9 cellular contexts compared by ENCODE assay signal in genomic region chr4:117447925-117448324, GRCh38.
DNase-seq lines count a peak whose midpoint lies in the region; ATAC-seq, FAIRE-seq and TF ChIP-seq lines count a peak whose summit lies in the region.
"Had no signal": no experiment of that assay in that cellular context is flagged by ENCODE, and none has a peak within 500 bp of the region (broad histone marks: within the 10 kb centered on the region; RNA-seq: fewer than 3 reads in every experiment).

No MANE protein-coding gene starts in this region.

- ATAC-seq in HG03460 (IDR thresholded peaks at IDR 0.05; ENCODE audit: unreplicated experiment), result no peak
- ATAC-seq in GM19035 (IDR thresholded peaks at IDR 0.05; ENCODE audit: unreplicated experiment), result no peak

- no peak for FAIRE-seq in HTR-8/SVneo (lab: Jason Lieb, UNC)

- in situ Hi-C loops in SK-MEL-5 (cut with HindIII; ENCODE audit: low pct_unique_long_range_greater_than_20kb, low sequenced_read_pairs), result no loop called here

- peaks cover 3% of the 10 kb centered on the region; the same call in 1 of the 2 replicates for H3K36me3 ChIP-seq in iPS DF 6.9 (ENCODE audit: control insufficient read depth, insufficient read depth, low read length)

- H3K4me3 ChIP-seq in iPS DF 6.9 (ENCODE audit: low read length), result no peak overlapping the region

- no peaks in the 10 kb centered on the region for H3K4me1 ChIP-seq in iPS DF 6.9 (ENCODE audit: control insufficient read depth, insufficient read depth, low read length)

- no CpG with 5 or more reads among the region's 2 CpGs for WGBS in iPS DF 6.9 (ENCODE audit: insufficient coverage, insufficient read length)

- DNase-seq in EL (peak; percentile 1), GM20000 (ENCODE audit: low spot score) (no peak), SK-MEL-5 (ENCODE audit: low read depth, low spot score) (peak; percentile 36), iPS DF 6.9 (ENCODE audit: low read depth, low spot score) (peak; percentile 31), HTR-8/SVneo (ENCODE audit: insufficient read length, low spot score) (no peak), NCI-H2029 treated with DMSO at 0.1 percent for 48 hours (lab: John Stamatoyannopoulos, UW) (no peak)
- DNase-seq: mesenchymal stem cell had no signal

- H3K27ac ChIP-seq in iPS DF 6.9 (ENCODE audit: low read length), result no peak overlapping the region

- H3K27me3 ChIP-seq in iPS DF 6.9 (ENCODE audit: control insufficient read depth, insufficient read depth, low read length), result no peaks in the 10 kb centered on the region

- peak; percentile 30 for TF ChIP-seq CTCF in GM20000 (IDR thresholded peaks at IDR 0.05; ENCODE audit: extremely low read depth, missing control alignments)

- no peaks in the 10 kb centered on the region for H3K9me3 ChIP-seq in iPS DF 6.9 (ENCODE audit: control insufficient read depth, insufficient read depth, low read length)

Comparison
In these comparisons a context has a peak if more than half of its experiments do, and no peak if none do; other contexts are left out.
1. DNase-seq: peak in EL (single experiment), SK-MEL-5 (single experiment) and iPS DF 6.9 (single experiment); none in GM20000 (single experiment), HTR-8/SVneo (single experiment) and NCI-H2029 treated with DMSO at 0.1 percent for 48 hours (single experiment).